Comparison of ENCODE assay signal across 8 cellular contexts in genomic region chr9:1869843-1870242, GRCh38.
DNase-seq lines count a peak whose midpoint lies in the region; ATAC-seq and TF ChIP-seq lines count a peak whose summit lies in the region.

No MANE protein-coding gene starts in this region.

- H3K27ac ChIP-seq in Panc1 (ENCODE audit: low read length), result no peak overlapping the region

- intact Hi-C loops in Panc1 (cut with micrococcal nuclease; ENCODE audit: unreplicated experiment), result no loop called here

- H3K4me3 ChIP-seq in Panc1 (ENCODE audit: low read depth in 2 of 2, low read length in 2 of 2), result no peak overlapping the region
- no peak overlapping the region for H3K4me3 ChIP-seq in fibroblast of villous mesenchyme (ENCODE audit: low read depth, low read length)

- in situ Hi-C loops in Panc1 (cut with HindIII; ENCODE audit: low pct_unique_long_range_greater_than_20kb, low sequenced_read_pairs), result no loop called here

- TF ChIP-seq CTCF in Panc1 (IDR thresholded peaks at IDR 0.05) (peak; percentile 39), fibroblast of villous mesenchyme (IDR thresholded peaks at IDR 0.05; ENCODE audit: insufficient read depth, low read depth, low read length) (peak; percentile 40)

- no peaks in the 10 kb centered on the region for H3K27me3 ChIP-seq in Panc1 (ENCODE audit: control insufficient read depth, insufficient read depth, low read length)

- no peaks in the 10 kb centered on the region for H3K36me3 ChIP-seq in Panc1 (ENCODE audit: control insufficient read depth, insufficient read depth, low read length)

- no TSS peak for BruUV-seq in Panc1 (replicated peaks; lab: Mats Ljungman, UMichigan)

- peak; percentile 97 for ATAC-seq in GM19351 (IDR thresholded peaks at IDR 0.05; ENCODE audit: unreplicated experiment)
- peak; percentile 93 for ATAC-seq in HG03175 (IDR thresholded peaks at IDR 0.05; ENCODE audit: unreplicated experiment)
- no peak for ATAC-seq in Panc1

- no peaks in the 10 kb centered on the region for H3K9me3 ChIP-seq in Panc1 (ENCODE audit: control insufficient read depth, insufficient read depth, low read depth, low read length)

- peak; percentile 28 for DNase-seq in NCI-H2196 (lab: John Stamatoyannopoulos, UW; ENCODE audit: unreplicated experiment)
- DNase-seq in NCI-H2196 treated with DMSO at 0.1 percent for 48 hours (lab: John Stamatoyannopoulos, UW; ENCODE audit: unreplicated experiment), result no peak
- DNase-seq in Panc1 (ENCODE audit: low read depth, low spot score), result no peak
- peak; percentile 2 for DNase-seq in fibroblast of villous mesenchyme (ENCODE audit: low read depth)
- peak; percentile 13 for DNase-seq in stimulated activated naive CD4-positive, alpha-beta T cell treated with Interleukin-2 at 50 U/mL for 16 hours (lab: John Stamatoyannopoulos, UW)
- DNase-seq in NOMO-1 (lab: John Stamatoyannopoulos, UW; ENCODE audit: unreplicated experiment in 2 of 2), result no peak

- H3K4me1 ChIP-seq in Panc1 (ENCODE audit: control insufficient read depth, insufficient read depth, low read length), result no peaks in the 10 kb centered on the region

- POLR2A ChIA-PET in Panc1 (lab: Charles Lee), result no interaction called here

- CTCF ChIA-PET in Panc1 (lab: Charles Lee), result no interaction called here

Comparison
In these comparisons a context has a peak if more than half of its experiments do, and no peak if none do; other contexts are left out.
1. DNase-seq: peak in NCI-H2196 (single experiment), fibroblast of villous mesenchyme (single experiment) and stimulated activated naive CD4-positive, alpha-beta T cell treated with Interleukin-2 at 50 U/mL for 16 hours (single experiment); none in NCI-H2196 treated with DMSO at 0.1 percent for 48 hours (single experiment), Panc1 (single experiment) and NOMO-1 (0 of 2).